In the genomic region with DNA sequence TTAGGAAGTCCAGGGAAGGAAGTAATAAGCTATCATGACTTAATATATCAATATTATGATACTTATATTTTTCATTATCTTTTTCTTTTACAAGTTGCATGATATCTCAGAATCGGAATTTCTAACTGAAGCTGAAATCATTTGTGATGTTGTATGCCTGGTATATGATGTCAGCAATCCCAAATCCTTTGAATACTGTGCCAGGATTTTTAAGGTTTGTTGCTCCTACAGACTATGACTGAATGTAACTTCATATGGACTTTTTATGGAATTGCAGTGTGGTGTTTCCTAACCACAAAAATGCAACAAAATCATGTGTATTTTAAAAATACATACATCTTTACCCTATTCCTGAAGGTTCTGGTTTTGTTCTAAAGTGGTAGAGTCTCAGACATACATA, we compare ENCODE assay signal across 1 cellular context.
TF ChIP-seq lines count a peak whose summit lies in the region.

No MANE protein-coding gene starts in this region.

TF ChIP-seq in A549, 52 proteins besides CTCF, POLR2A, EP300 and RAD21 (continued from another document):
- TF ChIP-seq REST (IDR thresholded peaks at IDR 0.05) (no peak), MAFK (IDR thresholded peaks at IDR 0.05; ENCODE audit: partially characterized antibody) (no peak), HOXB13 (CRISPR knock-in tag; IDR thresholded peaks at IDR 0.05; ENCODE audit: low read depth) (no peak), CHD2 (IDR thresholded peaks at IDR 0.05; ENCODE audit: low read length, partially characterized antibody) (no peak)
- TF ChIP-seq, protein P1, sequence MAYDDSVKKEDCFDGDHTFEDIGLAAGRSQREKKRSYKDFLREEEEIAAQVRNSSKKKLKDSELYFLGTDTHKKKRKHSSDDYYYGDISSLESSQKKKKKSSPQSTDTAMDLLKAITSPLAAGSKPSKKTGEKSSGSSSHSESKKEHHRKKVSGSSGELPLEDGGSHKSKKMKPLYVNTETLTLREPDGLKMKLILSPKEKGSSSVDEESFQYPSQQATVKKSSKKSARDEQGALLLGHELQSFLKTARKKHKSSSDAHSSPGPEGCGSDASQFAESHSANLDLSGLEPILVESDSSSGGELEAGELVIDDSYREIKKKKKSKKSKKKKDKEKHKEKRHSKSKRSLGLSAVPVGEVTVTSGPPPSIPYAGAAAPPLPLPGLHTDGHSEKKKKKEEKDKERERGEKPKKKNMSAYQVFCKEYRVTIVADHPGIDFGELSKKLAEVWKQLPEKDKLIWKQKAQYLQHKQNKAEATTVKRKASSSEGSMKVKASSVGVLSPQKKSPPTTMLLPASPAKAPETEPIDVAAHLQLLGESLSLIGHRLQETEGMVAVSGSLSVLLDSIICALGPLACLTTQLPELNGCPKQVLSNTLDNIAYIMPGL (CRISPR knock-in tag; IDR thresholded peaks at IDR 0.05; ENCODE audit: borderline replicate concordance): no peak
